31 cellular contexts compared by ENCODE assay signal in the genomic region with DNA sequence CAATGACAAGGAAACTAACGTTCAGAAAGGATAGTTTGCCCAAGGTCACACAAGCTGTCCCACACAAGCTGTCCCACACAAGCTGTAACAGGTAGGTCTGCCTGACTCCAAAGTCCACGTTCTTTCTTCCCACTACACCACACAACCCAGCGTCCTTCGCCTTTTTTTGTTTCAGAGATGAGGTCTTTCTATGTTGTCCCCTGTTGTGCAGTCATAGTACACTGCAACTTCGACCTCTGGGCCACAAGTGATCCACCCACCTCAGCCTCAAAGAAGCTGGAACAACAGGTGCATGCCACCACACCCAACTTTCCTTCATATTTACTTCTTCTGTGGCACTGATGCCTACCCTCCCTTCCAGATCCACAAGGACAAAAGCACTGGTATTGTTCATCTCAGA. TPM values are rescaled to one million over a fixed set of nuclear protein-coding genes. Genes with fewer than 3 reads are reported as not detected.
DNase-seq lines count a peak whose midpoint lies in the region; ATAC-seq and TF ChIP-seq lines count a peak whose summit lies in the region.
"Had no signal": no experiment of that assay in that cellular context is flagged by ENCODE, and none has a peak within 500 bp of the region (broad histone marks: within the 10 kb centered on the region; RNA-seq: fewer than 3 reads in every experiment).

No MANE protein-coding gene starts in this region.

- intact Hi-C loops in activated CD8-positive, alpha-beta T cell treated with anti-CD3 and anti-CD28 coated beads for 36 hours (cut with micrococcal nuclease), result loop anchor here (5.0 kb wide), 1 partner anchor 79 kb away; no protein-coding TSS in a partner anchor

- H3K36me3 Mint-ChIP-seq in activated CD8-positive, alpha-beta T cell treated with anti-CD3 and anti-CD28 coated beads, Interleukin-2, amount 10 ng/mL, durations not matched to agents 7 days and 5 days (ENCODE audit: low read depth), result peaks cover 31% of the 10 kb centered on the region
- peaks cover 11% of the 10 kb centered on the region for H3K36me3 Mint-ChIP-seq in activated CD8-positive, alpha-beta T cell treated with anti-CD3 and anti-CD28 coated beads for 36 hours (ENCODE audit: low read depth)
- H3K36me3 Mint-ChIP-seq in type B pancreatic cell, result peaks cover 19% of the 10 kb centered on the region

- no peaks in the 10 kb centered on the region for H3K9me3 ChIP-seq in hepatocyte (ENCODE audit: low read depth)
- H3K9me3 ChIP-seq: ascending aorta, colonic mucosa, right atrium auricular region, SJCRH30, testis had no signal

- H3K27me3 ChIP-seq in KMS-11 (ENCODE audit: insufficient read depth, low read depth), result no peaks in the 10 kb centered on the region
- no peaks in the 10 kb centered on the region for H3K27me3 ChIP-seq in hepatocyte
- H3K27me3 ChIP-seq: ascending aorta, colonic mucosa, right atrium auricular region, SJCRH30, testis had no signal

- POLR2A ChIA-PET in activated CD8-positive, alpha-beta T cell treated with anti-CD3 and anti-CD28 coated beads, Interleukin-2, amount 10 ng/mL, durations not matched to agents 7 days and 5 days (lab: Charles Lee), result no interaction called here
- POLR2A ChIA-PET in activated CD8-positive, alpha-beta T cell treated with anti-CD3 and anti-CD28 coated beads for 36 hours (lab: Charles Lee), result interaction anchor here (0.6 to 1.2 kb wide), 3 partner anchors 46 to 803 kb away, joined by 3 to 5 read pairs (median 4); no protein-coding TSS in a partner anchor

- DNase-seq in activated CD8-positive, alpha-beta T cell treated with anti-CD3 and anti-CD28 coated beads, Interleukin-2, amount 10 ng/mL, durations not matched to agents 7 days and 5 days, result no peak
- DNase-seq in activated CD8-positive, alpha-beta T cell treated with anti-CD3 and anti-CD28 coated beads for 36 hours, result no peak
- DNase-seq in hepatocyte (ENCODE audit: low spot score), result no peak
- no peak for DNase-seq in type B pancreatic cell (ENCODE audit: extremely low spot score, unreplicated experiment)
- DNase-seq in foreskin fibroblast, result no peak
- DNase-seq: activated B cell treated with CpG ODN at 0.5 μM for 24 hours; activated CD4-positive, alpha-beta T cell treated with anti-CD3 and anti-CD28 coated beads, Interleukin-2, amount 50 U/mL, for 48 hours; activated effector memory CD4-positive, alpha-beta T cell treated with anti-CD3 and anti-CD28 coated beads, Interleukin-2, amount 50 U/mL, for 16 hours; activated naive CD8-positive, alpha-beta T cell treated with anti-CD3 and anti-CD28 coated beads, Interleukin-2, amount 10 ng/mL, durations not matched to agents 7 days and 5 days; colonic mucosa; effector memory CD8-positive, alpha-beta T cell; erythroblast; HFFc6; NCI-H1092 treated with DMSO at 0.1 percent for 48 hours; NCI-H1694 treated with DMSO at 0.1 percent for 48 hours; NCI-H446 treated with DMSO at 0.1 percent for 48 hours; NCI-H774; SJCRH30; stimulated activated CD4-positive, alpha-beta T cell treated with anti-CD3 and anti-CD28 coated beads, Interleukin-1b, Interleukin-23, amount 100 ng/mL, for 48 hours; SW 1271; testis had no signal

- WGBS in hepatocyte (ENCODE audit: low lambda C conversion rate, missing lambda C conversion rate), result 56% methylated on average over 5 of the region's 5 CpGs

- no peaks in the 10 kb centered on the region for H3K36me3 ChIP-seq in KMS-11 (ENCODE audit: insufficient read depth)
- H3K36me3 ChIP-seq in hepatocyte (replicated peaks; ENCODE audit: insufficient read depth, low read depth), result no peaks in the 10 kb centered on the region
- H3K36me3 ChIP-seq: ascending aorta, cardiac muscle cell, colonic mucosa, right atrium auricular region, SJCRH30 had no signal

- TF ChIP-seq CTCF in activated CD8-positive, alpha-beta T cell treated with anti-CD3 and anti-CD28 coated beads for 36 hours (IDR thresholded peaks at IDR 0.05), result no peak
- TF ChIP-seq CTCF in KMS-11 (conservative IDR thresholded peaks at IDR 0.05; ENCODE audit: low read depth, low read length), result no peak; the same call in 1 of the 2 replicates
- TF ChIP-seq CTCF in hepatocyte (IDR thresholded peaks at IDR 0.05; ENCODE audit: poor library complexity), result no peak
- no peak for TF ChIP-seq CTCF in type B pancreatic cell (conservative IDR thresholded peaks at IDR 0.05)
- TF ChIP-seq CTCF in foreskin fibroblast (IDR thresholded peaks at IDR 0.05; ENCODE audit: low read depth, low read length), result no peak

- H3K9me2 ChIP-seq in hepatocyte (replicated peaks; ENCODE audit: insufficient read depth), result no peaks in the 10 kb centered on the region

- peak overlapping the region; percentile 0 for H3K27ac Mint-ChIP-seq in activated CD8-positive, alpha-beta T cell treated with anti-CD3 and anti-CD28 coated beads, Interleukin-2, amount 10 ng/mL, durations not matched to agents 7 days and 5 days
- no peak overlapping the region for H3K27ac Mint-ChIP-seq in activated CD8-positive, alpha-beta T cell treated with anti-CD3 and anti-CD28 coated beads for 36 hours
- H3K27ac Mint-ChIP-seq in type B pancreatic cell, result peak overlapping the region; percentile 98
- H3K27ac Mint-ChIP-seq: activated B cell treated with CpG ODN at 0.5 μM for 24 hours; activated naive CD8-positive, alpha-beta T cell treated with anti-CD3 and anti-CD28 coated beads, Interleukin-2, amount 10 ng/mL, durations not matched to agents 7 days and 5 days; B cell; effector memory CD8-positive, alpha-beta T cell; GM23338; HFFc6; stimulated activated naive CD8-positive, alpha-beta T cell treated with anti-CD3 and anti-CD28 coated beads, Interleukin-15, Interleukin-2, amounts not matched to agents 100 ng/mL and 50 ng/mL, for 24 hours had no signal

- H3K4me3 Mint-ChIP-seq in activated CD8-positive, alpha-beta T cell treated with anti-CD3 and anti-CD28 coated beads, Interleukin-2, amount 10 ng/mL, durations not matched to agents 7 days and 5 days, result no peak overlapping the region
- H3K4me3 Mint-ChIP-seq in activated CD8-positive, alpha-beta T cell treated with anti-CD3 and anti-CD28 coated beads for 36 hours, result no peak overlapping the region
- H3K4me3 Mint-ChIP-seq in type B pancreatic cell, result peak overlapping the region; percentile 27
- H3K4me3 Mint-ChIP-seq: activated B cell treated with CpG ODN at 0.5 μM for 24 hours; B cell; effector memory CD8-positive, alpha-beta T cell; GM23338; HFFc6; stimulated activated naive CD8-positive, alpha-beta T cell treated with anti-CD3 and anti-CD28 coated beads, Interleukin-15, Interleukin-2, amounts not matched to agents 100 ng/mL and 50 ng/mL, for 24 hours had no signal

- H2AFZ ChIP-seq in KMS-11 (ENCODE audit: low read depth), result no peak overlapping the region
- no peak overlapping the region for H2AFZ ChIP-seq in hepatocyte
- H2AFZ ChIP-seq: GM23338 had no signal

- no peaks in the 10 kb centered on the region for H3K9me3 Mint-ChIP-seq in activated CD8-positive, alpha-beta T cell treated with anti-CD3 and anti-CD28 coated beads, Interleukin-2, amount 10 ng/mL, durations not matched to agents 7 days and 5 days (ENCODE audit: insufficient read depth)
- peaks cover 4% of the 10 kb centered on the region for H3K9me3 Mint-ChIP-seq in activated CD8-positive, alpha-beta T cell treated with anti-CD3 and anti-CD28 coated beads for 36 hours
- H3K9me3 Mint-ChIP-seq in type B pancreatic cell, result no peaks in the 10 kb centered on the region
- H3K9me3 Mint-ChIP-seq: activated B cell treated with CpG ODN at 0.5 μM for 24 hours, GM23338, HFFc6 had no signal

- peaks cover 98% of the 10 kb centered on the region for H3K4me1 ChIP-seq in KMS-11 (ENCODE audit: low read depth, poor library complexity, severe bottlenecking)
- peaks cover 24% of the 10 kb centered on the region for H3K4me1 ChIP-seq in hepatocyte (ENCODE audit: insufficient read depth)
- H3K4me1 ChIP-seq: colonic mucosa, testis had no signal

- H3K4me2 ChIP-seq in KMS-11, result peak overlapping the region; percentile 88
- peak overlapping the region; percentile 5 for H3K4me2 ChIP-seq in hepatocyte
- H3K4me2 ChIP-seq: GM23338 had no signal

- H3K4me3 ChIP-seq in KMS-11 (IDR thresholded peaks at IDR 0.05; ENCODE audit: insufficient read depth, low read depth, low read length) (no peak overlapping the region), hepatocyte (no peak overlapping the region), foreskin fibroblast (ENCODE audit: low read depth in 1 of 2, low read length in 2 of 2) (no peak overlapping the region)
- H3K4me3 ChIP-seq: ascending aorta, cardiac muscle cell, colonic mucosa, GM23338, K562, right atrium auricular region, SJCRH30, testis had no signal

- no peak for ATAC-seq in activated CD8-positive, alpha-beta T cell treated with anti-CD3 and anti-CD28 coated beads, Interleukin-2, amount 10 ng/mL, durations not matched to agents 7 days and 5 days
- no peak for ATAC-seq in activated CD8-positive, alpha-beta T cell treated with anti-CD3 and anti-CD28 coated beads for 36 hours
- no peak for ATAC-seq in GM18909 (IDR thresholded peaks at IDR 0.05; ENCODE audit: poor library complexity, unreplicated experiment)
- ATAC-seq: effector memory CD8-positive, alpha-beta T cell; GM23338; K562; left lobe of liver had no signal

- H3K4me1 Mint-ChIP-seq in activated CD8-positive, alpha-beta T cell treated with anti-CD3 and anti-CD28 coated beads, Interleukin-2, amount 10 ng/mL, durations not matched to agents 7 days and 5 days (ENCODE audit: low read depth), result peaks cover 87% of the 10 kb centered on the region
- peaks cover 54% of the 10 kb centered on the region for H3K4me1 Mint-ChIP-seq in activated CD8-positive, alpha-beta T cell treated with anti-CD3 and anti-CD28 coated beads for 36 hours (ENCODE audit: low read depth)
- H3K4me1 Mint-ChIP-seq in type B pancreatic cell (ENCODE audit: unreplicated experiment), result peaks cover 34% of the 10 kb centered on the region

- H4K20me1 ChIP-seq in KMS-11 (ENCODE audit: insufficient read depth), result no peaks in the 10 kb centered on the region
- H4K20me1 ChIP-seq in hepatocyte (ENCODE audit: insufficient read depth, poor library complexity, severe bottlenecking), result no peaks in the 10 kb centered on the region

- peak overlapping the region; percentile 99 for H3K27ac ChIP-seq in KMS-11
- H3K27ac ChIP-seq in hepatocyte, result peak overlapping the region; percentile 79
- H3K27ac ChIP-seq: ascending aorta, cardiac muscle cell, colonic mucosa, right atrium auricular region, SJCRH30, testis had no signal

- CTCF ChIA-PET in activated CD8-positive, alpha-beta T cell treated with anti-CD3 and anti-CD28 coated beads, Interleukin-2, amount 10 ng/mL, durations not matched to agents 7 days and 5 days (lab: Charles Lee), result interaction anchor here (1.4 kb wide), 1 partner anchor 80 kb away, joined by 4 read pairs; no protein-coding TSS in a partner anchor
- CTCF ChIA-PET in activated CD8-positive, alpha-beta T cell treated with anti-CD3 and anti-CD28 coated beads for 36 hours (lab: Charles Lee), result interaction anchor here (0.8 kb wide), 1 partner anchor 677 kb away, joined by 3 read pairs; no protein-coding TSS in a partner anchor

- H3K9ac ChIP-seq in KMS-11, result no peak overlapping the region

- H3K79me2 ChIP-seq in KMS-11 (ENCODE audit: insufficient read depth, low read depth) (peaks cover 83% of the 10 kb centered on the region), hepatocyte (peaks cover 87% of the 10 kb centered on the region)

- H3K27me3 Mint-ChIP-seq in activated CD8-positive, alpha-beta T cell treated with anti-CD3 and anti-CD28 coated beads, Interleukin-2, amount 10 ng/mL, durations not matched to agents 7 days and 5 days (ENCODE audit: low read depth), result peaks cover 10% of the 10 kb centered on the region
- peaks cover 25% of the 10 kb centered on the region for H3K27me3 Mint-ChIP-seq in activated CD8-positive, alpha-beta T cell treated with anti-CD3 and anti-CD28 coated beads for 36 hours
- no peaks in the 10 kb centered on the region for H3K27me3 Mint-ChIP-seq in type B pancreatic cell

RNA-seq across cellular contexts. Expression of a gene that starts 21.4 kb away (rescaled TPM):
- total RNA-seq in activated CD8-positive, alpha-beta T cell treated with anti-CD3 and anti-CD28 coated beads, Interleukin-2, amount 10 ng/mL, durations not matched to agents 7 days and 5 days, result 1 to 10 TPM; 6.5 to 7.2 TPM
- 1 to 10 TPM; 3.1 to 3.2 TPM for total RNA-seq in activated CD8-positive, alpha-beta T cell treated with anti-CD3 and anti-CD28 coated beads for 36 hours
- 22.1 and 23.0 TPM in 2 replicates for total RNA-seq in hepatocyte
- polyA plus RNA-seq in hepatocyte, result 7.6 and 9.1 TPM in 2 replicates
- 14.1 and 23.1 TPM in 2 replicates for total RNA-seq in type B pancreatic cell (ENCODE audit: low replicate concordance)
- total RNA-seq: K562 had no signal
